ENCODE assay signal across 33 cellular contexts in the genomic region with DNA sequence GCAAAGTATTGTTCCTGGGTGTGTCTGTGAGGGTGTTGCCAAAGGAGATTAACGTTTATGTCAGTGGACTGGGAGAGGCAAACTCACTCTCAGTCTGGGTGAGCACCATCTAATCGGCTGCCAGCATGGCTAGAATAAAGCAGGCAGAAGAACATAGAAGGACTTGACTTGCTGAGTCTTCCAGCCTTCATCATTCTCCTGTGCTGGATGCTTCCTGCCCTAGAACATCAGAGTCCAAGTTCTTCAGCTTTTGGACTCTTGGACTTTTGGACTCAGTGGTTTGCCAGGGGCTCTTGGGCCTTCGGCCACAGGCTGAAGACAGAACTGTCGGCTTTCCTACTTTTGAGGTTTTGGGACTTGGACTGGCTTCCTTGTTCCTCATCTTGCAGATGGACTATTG. TPM values are rescaled to one million over a fixed set of nuclear protein-coding genes. Genes with fewer than 3 reads are reported as not detected.
"Had no signal": no experiment of that assay in that cellular context is flagged by ENCODE, and none has a peak within 500 bp of the region (broad histone marks: within the 10 kb centered on the region; RNA-seq: fewer than 3 reads in every experiment).

No MANE protein-coding gene starts in this region.

- H3K9me3 Mint-ChIP-seq: activated B cell treated with CpG ODN at 0.5 μM for 24 hours; T-helper 2 cell treated with Interferon-gamma antibody and Interleukin-4, amounts not matched to agents 5 μg/mL and 100 μg/mL, for 36 hours had no signal

- DNase-seq: activated B cell treated with CpG ODN at 0.5 μM for 24 hours; activated CD4-positive, alpha-beta T cell treated with anti-CD3 and anti-CD28 coated beads for 48 hours; activated CD8-positive, alpha-beta memory T cell treated with anti-CD3 and anti-CD28 coated beads, Interleukin-2, amount 10 ng/mL, durations not matched to agents 7 days and 5 days; activated CD8-positive, alpha-beta memory T cell treated with anti-CD3 and anti-CD28 coated beads, Interleukin-2, amount 50 U/mL, for 4 hours; activated CD8-positive, alpha-beta T cell treated with anti-CD3 and anti-CD28 coated beads, Interleukin-2, amount 10 ng/mL, durations not matched to agents 7 days and 5 days; activated gamma-delta T cell; activated naive CD4-positive, alpha-beta T cell; activated naive CD4-positive, alpha-beta T cell treated with anti-CD3 and anti-CD28 coated beads, Interleukin-2, amount 10 ng/mL, durations not matched to agents 7 days and 5 days; activated naive CD8-positive, alpha-beta T cell treated with anti-CD3 and anti-CD28 coated beads, Interleukin-2, amount 10 ng/mL, durations not matched to agents 7 days and 5 days; activated T-cell treated with anti-CD3 and anti-CD28 coated beads, Interleukin-2, amount 50 U/mL, for 1 hour; activated T-cell treated with anti-CD3 and anti-CD28 coated beads, Interleukin-2, amount 50 U/mL, for 48 hours; central memory CD4-positive, alpha-beta T cell; cerebellar nuclear complex; colonic mucosa; effector CD8-positive, alpha-beta T cell; foreskin keratinocyte; gastrocnemius medialis; glutamatergic neuron; T-helper 1 cell; T-helper 17 cell; T1000; WERI-Rb-1 had no signal

- H3K4me3 Mint-ChIP-seq: activated B cell treated with CpG ODN at 0.5 μM for 24 hours; activated CD8-positive, alpha-beta memory T cell treated with anti-CD3 and anti-CD28 coated beads, Interleukin-2, amount 10 ng/mL, durations not matched to agents 7 days and 5 days; activated CD8-positive, alpha-beta T cell treated with anti-CD3 and anti-CD28 coated beads, Interleukin-2, amount 10 ng/mL, durations not matched to agents 7 days and 5 days; activated naive CD4-positive, alpha-beta T cell treated with anti-CD3 and anti-CD28 coated beads, Interleukin-2, amount 10 ng/mL, durations not matched to agents 7 days and 5 days; activated naive CD8-positive, alpha-beta T cell treated with anti-CD3 and anti-CD28 coated beads, Interleukin-2, amount 10 ng/mL, durations not matched to agents 7 days and 5 days; brain; T-helper 17 cell; T-helper 2 cell treated with Interferon-gamma antibody and Interleukin-4, amounts not matched to agents 5 μg/mL and 100 μg/mL, for 36 hours had no signal

- ATAC-seq: activated CD4-positive, CD25-positive, alpha-beta regulatory T cell treated with anti-CD3 and anti-CD28 coated beads, Interleukin-2, amount 50 U/mL, for 24 hours; activated CD8-positive, alpha-beta memory T cell treated with anti-CD3 and anti-CD28 coated beads, Interleukin-2, amount 10 ng/mL, durations not matched to agents 7 days and 5 days; activated CD8-positive, alpha-beta T cell treated with anti-CD3 and anti-CD28 coated beads, Interleukin-2, amount 10 ng/mL, durations not matched to agents 7 days and 5 days; activated naive CD4-positive, alpha-beta T cell treated with anti-CD3 and anti-CD28 coated beads, Interleukin-2, amount 50 U/mL, for 72 hours; esophagus mucosa; foreskin keratinocyte; gastrocnemius medialis; T-helper 17 cell had no signal

- FAIRE-seq: endometrium, endothelial cell of umbilical vein had no signal

- H3K4me1 Mint-ChIP-seq: brain had no signal

- H3K4me3 ChIP-seq: ascending aorta, breast epithelium, cardiac muscle cell, colonic mucosa, gastrocnemius medialis had no signal

- H3K27me3 ChIP-seq: ascending aorta, cardiac muscle cell, colonic mucosa had no signal

- H3K27ac Mint-ChIP-seq: activated B cell treated with CpG ODN at 0.5 μM for 24 hours; activated CD8-positive, alpha-beta T cell treated with anti-CD3 and anti-CD28 coated beads, Interleukin-2, amount 10 ng/mL, durations not matched to agents 7 days and 5 days; activated naive CD4-positive, alpha-beta T cell treated with anti-CD3 and anti-CD28 coated beads, Interleukin-2, amount 10 ng/mL, durations not matched to agents 7 days and 5 days; activated naive CD4-positive, alpha-beta T cell treated with anti-CD3 and anti-CD28 coated beads, Interleukin-2, amount 50 U/mL, for 72 hours; activated naive CD8-positive, alpha-beta T cell treated with anti-CD3 and anti-CD28 coated beads, Interleukin-2, amount 10 ng/mL, durations not matched to agents 7 days and 5 days; brain; T-helper 17 cell; T-helper 2 cell treated with Interferon-gamma antibody and Interleukin-4, amounts not matched to agents 5 μg/mL and 100 μg/mL, for 36 hours had no signal

- H3K36me3 ChIP-seq: ascending aorta, breast epithelium, cardiac muscle cell, colonic mucosa, gastrocnemius medialis, WERI-Rb-1 had no signal

- H3K27me3 Mint-ChIP-seq: activated CD8-positive, alpha-beta memory T cell treated with anti-CD3 and anti-CD28 coated beads, Interleukin-2, amount 10 ng/mL, durations not matched to agents 7 days and 5 days; activated naive CD4-positive, alpha-beta T cell treated with anti-CD3 and anti-CD28 coated beads, Interleukin-2, amount 10 ng/mL, durations not matched to agents 7 days and 5 days; activated naive CD8-positive, alpha-beta T cell treated with anti-CD3 and anti-CD28 coated beads, Interleukin-2, amount 10 ng/mL, durations not matched to agents 7 days and 5 days had no signal

- H3K4me1 ChIP-seq: ascending aorta, breast epithelium, colonic mucosa, foreskin keratinocyte, gastrocnemius medialis had no signal

- H3K9me3 ChIP-seq: ascending aorta, breast epithelium, colonic mucosa, gastrocnemius medialis had no signal

- H3K27ac ChIP-seq: ascending aorta, breast epithelium, cardiac muscle cell, colonic mucosa, epithelial cell of prostate, foreskin keratinocyte, gastrocnemius medialis, WERI-Rb-1 had no signal

RNA-seq across cellular contexts. Expression of gene ENPP6, which starts 15.3 kb away (rescaled TPM):
- total RNA-seq: activated B cell treated with CpG ODN at 0.5 μM for 24 hours, ascending aorta, cardiac muscle cell, endothelial cell of umbilical vein, esophagus mucosa, foreskin keratinocyte, T-helper 17 cell had no signal
- polyA plus RNA-seq: cardiac muscle cell, endothelial cell of umbilical vein had no signal
